19 cellular contexts compared by ENCODE assay signal in genomic region chr3:124513610-124513997, GRCh38.
DNase-seq lines count a peak whose midpoint lies in the region; ATAC-seq, FAIRE-seq and TF ChIP-seq lines count a peak whose summit lies in the region.
"Had no signal": no experiment of that assay in that cellular context is flagged by ENCODE, and none has a peak within 500 bp of the region (broad histone marks: within the 10 kb centered on the region; RNA-seq: fewer than 3 reads in every experiment).

No MANE protein-coding gene starts in this region.

- H3K9ac ChIP-seq in HepG2 (ENCODE audit: insufficient read depth, low read depth, low read length) (no peak overlapping the region), endodermal cell (ENCODE audit: extremely low read depth, low read length, poor library complexity, severe bottlenecking) (no peak overlapping the region), mesendoderm (ENCODE audit: low read length) (no peak overlapping the region)

- no peak overlapping the region for H4K5ac ChIP-seq in mesendoderm (ENCODE audit: low read length)

- CTCF ChIA-PET in HepG2 (lab: Yijun Ruan, JAX; ENCODE audit: low intra/inter-chr PET ratio, low total read pairs): no interaction called here

- intact Hi-C loops in HepG2 (cut with micrococcal nuclease; ENCODE audit: unreplicated experiment): no loop called here
- intact Hi-C loops in right lobe of liver (cut with DNase I): no loop called here
- intact Hi-C loops in activated T-helper 1 cell treated with anti-CD3 and anti-CD28 coated beads, Interleukin-12 subunit alpha, Interleukin-12 subunit beta, Interleukin-2, Interleukin-4 antibody, amounts not matched to agents 30 ng/mL and 10 ng/mL and 1 ng/mL, durations not matched to agents 14 hours and 24 hours and 36 hours (cut with micrococcal nuclease): no loop called here

- H3K27me3 ChIP-seq in HepG2 (ENCODE audit: control insufficient read depth in 1 of 2, insufficient read depth in 2 of 2, low read length in 2 of 2): peaks cover 0 to 25% of the 10 kb centered on the region in 2 experiments
- H3K27me3 ChIP-seq in right lobe of liver: no peaks in the 10 kb centered on the region
- H3K27me3 ChIP-seq in endodermal cell (ENCODE audit: control insufficient read depth, insufficient read depth, low read length, poor library complexity, severe bottlenecking): no peaks in the 10 kb centered on the region
- no peaks in the 10 kb centered on the region for H3K27me3 ChIP-seq in mesendoderm (ENCODE audit: insufficient read depth, low read length, poor library complexity)

- peaks cover 13% of the 10 kb centered on the region for H3K4me1 ChIP-seq in HepG2 (ENCODE audit: insufficient read depth, low read length)
- H3K4me1 ChIP-seq in right lobe of liver: no peaks in the 10 kb centered on the region
- peaks cover 4% of the 10 kb centered on the region for H3K4me1 ChIP-seq in endodermal cell (ENCODE audit: control insufficient read depth, insufficient read depth, low read length)
- no peaks in the 10 kb centered on the region for H3K4me1 ChIP-seq in mesendoderm (ENCODE audit: control insufficient read depth, low read depth, low read length)

- no peaks in the 10 kb centered on the region for H3K79me1 ChIP-seq in mesendoderm (ENCODE audit: low read length)

- POLR2A ChIA-PET in HepG2 (lab: Yijun Ruan, JAX): no interaction called here

- H3K23ac ChIP-seq in mesendoderm (ENCODE audit: low read length): no peak overlapping the region

- H2BK5ac ChIP-seq in mesendoderm (ENCODE audit: low read length): no peak overlapping the region

- H3K9me3 ChIP-seq in HepG2 (ENCODE audit: low read length) (no peaks in the 10 kb centered on the region), right lobe of liver (no peaks in the 10 kb centered on the region), endodermal cell (ENCODE audit: control insufficient read depth, low read length) (no peaks in the 10 kb centered on the region)

- no peak overlapping the region for H2AFZ ChIP-seq in HepG2 (ENCODE audit: low read length)

- H3K4me3 Mint-ChIP-seq in endodermal cell (no peak overlapping the region), mesothelial cell of epicardium (no peak overlapping the region)
- H3K4me3 Mint-ChIP-seq in activated T-helper 1 cell treated with anti-CD3 and anti-CD28 coated beads, Interleukin-12 subunit alpha, Interleukin-12 subunit beta, Interleukin-2, Interleukin-4 antibody, amounts not matched to agents 30 ng/mL and 10 ng/mL and 1 ng/mL, durations not matched to agents 14 hours and 24 hours and 36 hours: no peak overlapping the region
- H3K4me3 Mint-ChIP-seq: CD14-positive monocyte had no signal

- in situ Hi-C loops in HepG2 (cut with HindIII; ENCODE audit: extremely low pct_ligation_motif_present, low pct_unique_long_range_greater_than_20kb): no loop called here

- no TSS peak for BruUV-seq in HepG2 (replicated peaks; lab: Mats Ljungman, UMichigan)

- no peak overlapping the region for H3K56ac ChIP-seq in mesendoderm (ENCODE audit: low read length)

- H3K18ac ChIP-seq in mesendoderm (ENCODE audit: low read length): no peak overlapping the region

- H3K4me3 ChIP-seq in HepG2 (replicated peaks in 1 of 3; ENCODE audit: insufficient read depth in 1 of 3, low read depth in 2 of 3, low read length in 3 of 3) (peak overlapping the region in 1 of 3 experiments; percentile 51; a peak in 2 of 6 replicates), right lobe of liver (no peak overlapping the region), endodermal cell (ENCODE audit: low read length) (no peak overlapping the region), mesendoderm (ENCODE audit: low read length) (no peak overlapping the region)

- H3K27ac ChIP-seq in HepG2 (ENCODE audit: extremely low read length, insufficient read depth, low read length) (peak overlapping the region; percentile 12), right lobe of liver (no peak overlapping the region), endodermal cell (ENCODE audit: low read depth, low read length) (no peak overlapping the region), mesendoderm (ENCODE audit: low read depth, low read length) (no peak overlapping the region)
- H3K27ac ChIP-seq: 22Rv1 had no signal

- no peak overlapping the region for H2BK15ac ChIP-seq in mesendoderm (replicated peaks; ENCODE audit: low read depth)

- FAIRE-seq in HepG2 (lab: Jason Lieb, UNC): no peak

- no peak for TF ChIP-seq POLR2A in HepG2 (IDR thresholded peaks at IDR 0.05; ENCODE audit: insufficient read depth in 1 of 2, low read depth in 2 of 2, low read length in 2 of 2)
- no peak for TF ChIP-seq POLR2A in right lobe of liver (IDR thresholded peaks at IDR 0.05)

- H3K36me3 ChIP-seq in HepG2 (replicated peaks in 1 of 2; ENCODE audit: control insufficient read depth in 1 of 2, insufficient read depth in 2 of 2, low read length in 2 of 2) (no peaks in the 10 kb centered on the region), right lobe of liver (no peaks in the 10 kb centered on the region), endodermal cell (ENCODE audit: control insufficient read depth, insufficient read depth, low read length) (no peaks in the 10 kb centered on the region), mesendoderm (ENCODE audit: control insufficient read depth, insufficient read depth, low read length) (no peaks in the 10 kb centered on the region)

- H2AK5ac ChIP-seq in mesendoderm (ENCODE audit: low read length): no peak overlapping the region

- H3K4me1 Mint-ChIP-seq in endodermal cell: peaks cover 9% of the 10 kb centered on the region
- no peaks in the 10 kb centered on the region for H3K4me1 Mint-ChIP-seq in mesothelial cell of epicardium
- H3K4me1 Mint-ChIP-seq in activated T-helper 1 cell treated with anti-CD3 and anti-CD28 coated beads, Interleukin-12 subunit alpha, Interleukin-12 subunit beta, Interleukin-2, Interleukin-4 antibody, amounts not matched to agents 30 ng/mL and 10 ng/mL and 1 ng/mL, durations not matched to agents 14 hours and 24 hours and 36 hours (ENCODE audit: low read depth): no peaks in the 10 kb centered on the region
- H3K4me1 Mint-ChIP-seq: CD14-positive monocyte had no signal

- H3K4me2 ChIP-seq in HepG2 (ENCODE audit: low read depth, low read length) (peak overlapping the region; percentile 75), mesendoderm (ENCODE audit: low read length) (no peak overlapping the region)

- TF ChIP-seq CTCF in HepG2 (CRISPR knock-in tag; IDR thresholded peaks at IDR 0.05) (no peak), right lobe of liver (IDR thresholded peaks at IDR 0.05) (no peak), endodermal cell (conservative IDR thresholded peaks at IDR 0.05) (no peak), omental fat pad (IDR thresholded peaks at IDR 0.05) (no peak), mesothelial cell of epicardium (IDR thresholded peaks at IDR 0.05; ENCODE audit: unreplicated experiment) (no peak)

- DNase-seq in HepG2 (ENCODE audit: low spot score): no peak
- no peak for DNase-seq in right lobe of liver
- DNase-seq in endodermal cell: peak; percentile 82
- peak; percentile 46 for DNase-seq in mesendoderm
- DNase-seq in activated naive CD4-positive, alpha-beta T cell (lab: John Stamatoyannopoulos, UW): no peak
- no peak for DNase-seq in omental fat pad (ENCODE audit: low spot score)
- no peak for DNase-seq in mesothelial cell of epicardium (ENCODE audit: low spot score in 2 of 2, unreplicated experiment in 2 of 2)
- DNase-seq in activated T-helper 1 cell treated with anti-CD3 and anti-CD28 coated beads, Interleukin-12 subunit alpha, Interleukin-12 subunit beta, Interleukin-2, Interleukin-4 antibody, amounts not matched to agents 30 ng/mL and 10 ng/mL and 1 ng/mL, durations not matched to agents 14 hours and 24 hours and 36 hours (ENCODE audit: low spot score): no peak
- DNase-seq: DND-41, GDM1, KG1, MV-4-11, NCI-H187, NCI-H2107, NCI-H524 treated with DMSO at 0.1 percent for 48 hours, RPMI8226, SHP77 treated with DMSO at 0.1 percent for 48 hours had no signal

- ATAC-seq in HepG2 (peak; percentile 72), right lobe of liver (no peak), omental fat pad (ENCODE audit: low FRiP score) (no peak)

- H4K8ac ChIP-seq in mesendoderm (ENCODE audit: low read depth, low read length): no peak overlapping the region

- H3K4ac ChIP-seq in mesendoderm (ENCODE audit: low read depth, low read length): no peak overlapping the region

- 26% methylated on average over 4 of the region's 4 CpGs for WGBS in HepG2 (ENCODE audit: low lambda C conversion rate)
- WGBS in right lobe of liver (ENCODE audit: insufficient coverage, low coverage, low lambda C conversion rate, missing lambda C conversion rate): 100% methylated on average over 1 of the region's 4 CpGs
- 57 to 88% methylated on average over 4 of the region's 4 CpGs for WGBS in endodermal cell (ENCODE audit: insufficient coverage in 1 of 2, insufficient read length in 1 of 2), 2 experiments
- no CpG with 5 or more reads among the region's 4 CpGs for WGBS in mesendoderm (ENCODE audit: extremely low coverage, insufficient coverage, low lambda C conversion rate)

- TF ChIP-seq EP300 in HepG2 (IDR thresholded peaks at IDR 0.05; ENCODE audit: low read depth in 2 of 2, low read length in 2 of 2) (no peak), HepG2 (CRISPR knock-in tag; IDR thresholded peaks at IDR 0.05; ENCODE audit: borderline replicate concordance) (no peak)

- H3K79me2 ChIP-seq in HepG2 (ENCODE audit: insufficient read depth, low read length) (no peaks in the 10 kb centered on the region), mesendoderm (ENCODE audit: control insufficient read depth, insufficient read depth, low read length) (no peaks in the 10 kb centered on the region)

- peaks cover 15% of the 10 kb centered on the region for H3K27me3 Mint-ChIP-seq in endodermal cell (ENCODE audit: insufficient read depth)
- H3K27me3 Mint-ChIP-seq in mesothelial cell of epicardium (ENCODE audit: low read depth): no peaks in the 10 kb centered on the region
- peaks cover 10% of the 10 kb centered on the region for H3K27me3 Mint-ChIP-seq in activated T-helper 1 cell treated with anti-CD3 and anti-CD28 coated beads, Interleukin-12 subunit alpha, Interleukin-12 subunit beta, Interleukin-2, Interleukin-4 antibody, amounts not matched to agents 30 ng/mL and 10 ng/mL and 1 ng/mL, durations not matched to agents 14 hours and 24 hours and 36 hours (ENCODE audit: insufficient read depth)

- H4K20me1 ChIP-seq in HepG2 (ENCODE audit: insufficient read depth, low read length): no peaks in the 10 kb centered on the region

- H3K36me3 Mint-ChIP-seq in endodermal cell (ENCODE audit: low read depth) (no peaks in the 10 kb centered on the region), mesothelial cell of epicardium (peaks cover 4% of the 10 kb centered on the region)
- H3K36me3 Mint-ChIP-seq in activated T-helper 1 cell treated with anti-CD3 and anti-CD28 coated beads, Interleukin-12 subunit alpha, Interleukin-12 subunit beta, Interleukin-2, Interleukin-4 antibody, amounts not matched to agents 30 ng/mL and 10 ng/mL and 1 ng/mL, durations not matched to agents 14 hours and 24 hours and 36 hours (ENCODE audit: low read depth): no peaks in the 10 kb centered on the region
- H3K36me3 Mint-ChIP-seq: CD14-positive monocyte had no signal

- peak overlapping the region; percentile 48 for H3K27ac Mint-ChIP-seq in endodermal cell
- H3K27ac Mint-ChIP-seq in mesothelial cell of epicardium: no peak overlapping the region
- no peak overlapping the region for H3K27ac Mint-ChIP-seq in activated T-helper 1 cell treated with anti-CD3 and anti-CD28 coated beads, Interleukin-12 subunit alpha, Interleukin-12 subunit beta, Interleukin-2, Interleukin-4 antibody, amounts not matched to agents 30 ng/mL and 10 ng/mL and 1 ng/mL, durations not matched to agents 14 hours and 24 hours and 36 hours
- H3K27ac Mint-ChIP-seq: CD14-positive monocyte had no signal

- H3K9me3 Mint-ChIP-seq in endodermal cell: no peaks in the 10 kb centered on the region
- peaks cover 4% of the 10 kb centered on the region for H3K9me3 Mint-ChIP-seq in mesothelial cell of epicardium
- no peaks in the 10 kb centered on the region for H3K9me3 Mint-ChIP-seq in activated T-helper 1 cell treated with anti-CD3 and anti-CD28 coated beads, Interleukin-12 subunit alpha, Interleukin-12 subunit beta, Interleukin-2, Interleukin-4 antibody, amounts not matched to agents 30 ng/mL and 10 ng/mL and 1 ng/mL, durations not matched to agents 14 hours and 24 hours and 36 hours
- H3K9me3 Mint-ChIP-seq: CD14-positive monocyte had no signal

- H2BK120ac ChIP-seq in mesendoderm (ENCODE audit: low read depth, low read length): no peak overlapping the region

- TF ChIP-seq RAD21 in HepG2 (CRISPR knock-in tag; IDR thresholded peaks at IDR 0.05): no peak

Comparison
In these comparisons a context has a peak if more than half of its experiments do, and no peak if none do; other contexts are left out.
1. DNase-seq: peak in endodermal cell (single experiment) and mesendoderm (single experiment); none in HepG2 (single experiment), right lobe of liver (0 of 3), activated naive CD4-positive, alpha-beta T cell (0 of 4), omental fat pad (single experiment), mesothelial cell of epicardium (0 of 2) and activated T-helper 1 cell treated with anti-CD3 and anti-CD28 coated beads, Interleukin-12 subunit alpha, Interleukin-12 subunit beta, Interleukin-2, Interleukin-4 antibody, amounts not matched to agents 30 ng/mL and 10 ng/mL and 1 ng/mL, durations not matched to agents 14 hours and 24 hours and 36 hours (single experiment).